2 cellular contexts compared by ENCODE assay signal in the genomic region with DNA sequence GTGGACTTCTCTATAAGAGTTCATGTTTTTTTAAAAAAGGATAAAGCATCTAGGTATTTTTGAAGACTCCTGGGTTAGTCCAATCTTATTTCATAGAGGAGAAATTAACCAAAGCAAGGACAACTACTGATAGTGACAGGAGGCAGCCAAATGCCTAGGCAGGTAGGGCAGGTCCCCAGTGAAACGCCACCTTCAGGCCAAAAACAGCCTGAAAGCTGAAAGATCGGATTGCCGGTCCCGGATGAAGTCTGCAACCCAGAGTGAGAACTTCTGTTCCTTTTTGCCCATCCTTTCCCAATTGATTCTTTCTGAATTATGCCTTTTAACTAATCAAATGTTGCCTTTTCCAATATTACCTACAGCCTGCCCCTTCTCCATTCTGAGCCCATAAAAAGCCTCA.
TF ChIP-seq lines count a peak whose summit lies in the region.

No MANE protein-coding gene starts in this region.

TF ChIP-seq in SK-N-SH, 30 proteins besides CTCF, POLR2A, EP300 and RAD21 (continued from another document):
- no peak for TF ChIP-seq EZH2phosphoT487 (IDR thresholded peaks at IDR 0.05; ENCODE audit: borderline replicate concordance, low read depth)
- TF ChIP-seq FOSL2 (IDR thresholded peaks at IDR 0.05; ENCODE audit: borderline replicate concordance, low read depth) = no peak
- no peak for TF ChIP-seq MXI1 (IDR thresholded peaks at IDR 0.05; ENCODE audit: low read depth, low read length)
- TF ChIP-seq TCF12 (IDR thresholded peaks at IDR 0.05) = no peak
- TF ChIP-seq YY1 (IDR thresholded peaks at IDR 0.05; ENCODE audit: low read depth) = no peak
- no peak for TF ChIP-seq GABPA (IDR thresholded peaks at IDR 0.05; ENCODE audit: low read depth)

TF ChIP-seq in SK-N-SH treated with all-trans-retinoic acid at 6 μM for 48 hours, 23 proteins besides CTCF, POLR2A, EP300 and RAD21 (continued from another document):
- TF ChIP-seq, protein P1, sequence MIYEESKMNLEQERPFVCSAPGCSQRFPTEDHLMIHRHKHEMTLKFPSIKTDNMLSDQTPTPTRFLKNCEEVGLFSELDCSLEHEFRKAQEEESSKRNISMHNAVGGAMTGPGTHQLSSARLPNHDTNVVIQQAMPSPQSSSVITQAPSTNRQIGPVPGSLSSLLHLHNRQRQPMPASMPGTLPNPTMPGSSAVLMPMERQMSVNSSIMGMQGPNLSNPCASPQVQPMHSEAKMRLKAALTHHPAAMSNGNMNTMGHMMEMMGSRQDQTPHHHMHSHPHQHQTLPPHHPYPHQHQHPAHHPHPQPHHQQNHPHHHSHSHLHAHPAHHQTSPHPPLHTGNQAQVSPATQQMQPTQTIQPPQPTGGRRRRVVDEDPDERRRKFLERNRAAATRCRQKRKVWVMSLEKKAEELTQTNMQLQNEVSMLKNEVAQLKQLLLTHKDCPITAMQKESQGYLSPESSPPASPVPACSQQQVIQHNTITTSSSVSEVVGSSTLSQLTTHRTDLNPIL (CRISPR knock-in tag; IDR thresholded peaks at IDR 0.05; ENCODE audit: low read depth) = no peak
- TF ChIP-seq PPARA (CRISPR knock-in tag; IDR thresholded peaks at IDR 0.05; ENCODE audit: borderline replicate concordance) (no peak), ZFP30 (CRISPR knock-in tag; IDR thresholded peaks at IDR 0.05) (no peak), TOX (CRISPR knock-in tag; IDR thresholded peaks at IDR 0.05; ENCODE audit: borderline replicate concordance) (no peak), ZNF565 (CRISPR knock-in tag; conservative IDR thresholded peaks at IDR 0.05; ENCODE audit: low read depth) (no peak), SNAI2 (CRISPR knock-in tag; IDR thresholded peaks at IDR 0.05) (no peak), ARNTL (CRISPR knock-in tag; IDR thresholded peaks at IDR 0.05; ENCODE audit: borderline replicate concordance, low read depth) (no peak)
- TF ChIP-seq, protein P2, sequence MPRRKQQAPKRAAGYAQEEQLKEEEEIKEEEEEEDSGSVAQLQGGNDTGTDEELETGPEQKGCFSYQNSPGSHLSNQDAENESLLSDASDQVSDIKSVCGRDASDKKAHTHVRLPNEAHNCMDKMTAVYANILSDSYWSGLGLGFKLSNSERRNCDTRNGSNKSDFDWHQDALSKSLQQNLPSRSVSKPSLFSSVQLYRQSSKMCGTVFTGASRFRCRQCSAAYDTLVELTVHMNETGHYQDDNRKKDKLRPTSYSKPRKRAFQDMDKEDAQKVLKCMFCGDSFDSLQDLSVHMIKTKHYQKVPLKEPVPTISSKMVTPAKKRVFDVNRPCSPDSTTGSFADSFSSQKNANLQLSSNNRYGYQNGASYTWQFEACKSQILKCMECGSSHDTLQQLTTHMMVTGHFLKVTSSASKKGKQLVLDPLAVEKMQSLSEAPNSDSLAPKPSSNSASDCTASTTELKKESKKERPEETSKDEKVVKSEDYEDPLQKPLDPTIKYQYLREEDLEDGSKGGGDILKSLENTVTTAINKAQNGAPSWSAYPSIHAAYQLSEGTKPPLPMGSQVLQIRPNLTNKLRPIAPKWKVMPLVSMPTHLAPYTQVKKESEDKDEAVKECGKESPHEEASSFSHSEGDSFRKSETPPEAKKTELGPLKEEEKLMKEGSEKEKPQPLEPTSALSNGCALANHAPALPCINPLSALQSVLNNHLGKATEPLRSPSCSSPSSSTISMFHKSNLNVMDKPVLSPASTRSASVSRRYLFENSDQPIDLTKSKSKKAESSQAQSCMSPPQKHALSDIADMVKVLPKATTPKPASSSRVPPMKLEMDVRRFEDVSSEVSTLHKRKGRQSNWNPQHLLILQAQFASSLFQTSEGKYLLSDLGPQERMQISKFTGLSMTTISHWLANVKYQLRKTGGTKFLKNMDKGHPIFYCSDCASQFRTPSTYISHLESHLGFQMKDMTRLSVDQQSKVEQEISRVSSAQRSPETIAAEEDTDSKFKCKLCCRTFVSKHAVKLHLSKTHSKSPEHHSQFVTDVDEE (CRISPR knock-in tag; IDR thresholded peaks at IDR 0.05) = no peak
- TF ChIP-seq, protein P3, sequence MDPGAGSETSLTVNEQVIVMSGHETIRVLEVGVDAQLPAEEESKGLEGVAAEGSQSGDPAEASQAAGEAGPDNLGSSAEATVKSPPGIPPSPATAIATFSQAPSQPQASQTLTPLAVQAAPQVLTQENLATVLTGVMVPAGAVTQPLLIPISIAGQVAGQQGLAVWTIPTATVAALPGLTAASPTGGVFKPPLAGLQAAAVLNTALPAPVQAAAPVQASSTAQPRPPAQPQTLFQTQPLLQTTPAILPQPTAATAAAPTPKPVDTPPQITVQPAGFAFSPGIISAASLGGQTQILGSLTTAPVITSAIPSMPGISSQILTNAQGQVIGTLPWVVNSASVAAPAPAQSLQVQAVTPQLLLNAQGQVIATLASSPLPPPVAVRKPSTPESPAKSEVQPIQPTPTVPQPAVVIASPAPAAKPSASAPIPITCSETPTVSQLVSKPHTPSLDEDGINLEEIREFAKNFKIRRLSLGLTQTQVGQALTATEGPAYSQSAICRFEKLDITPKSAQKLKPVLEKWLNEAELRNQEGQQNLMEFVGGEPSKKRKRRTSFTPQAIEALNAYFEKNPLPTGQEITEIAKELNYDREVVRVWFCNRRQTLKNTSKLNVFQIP (CRISPR knock-in tag; IDR thresholded peaks at IDR 0.05; ENCODE audit: borderline replicate concordance, low read depth) = no peak
- TF ChIP-seq, protein P4, sequence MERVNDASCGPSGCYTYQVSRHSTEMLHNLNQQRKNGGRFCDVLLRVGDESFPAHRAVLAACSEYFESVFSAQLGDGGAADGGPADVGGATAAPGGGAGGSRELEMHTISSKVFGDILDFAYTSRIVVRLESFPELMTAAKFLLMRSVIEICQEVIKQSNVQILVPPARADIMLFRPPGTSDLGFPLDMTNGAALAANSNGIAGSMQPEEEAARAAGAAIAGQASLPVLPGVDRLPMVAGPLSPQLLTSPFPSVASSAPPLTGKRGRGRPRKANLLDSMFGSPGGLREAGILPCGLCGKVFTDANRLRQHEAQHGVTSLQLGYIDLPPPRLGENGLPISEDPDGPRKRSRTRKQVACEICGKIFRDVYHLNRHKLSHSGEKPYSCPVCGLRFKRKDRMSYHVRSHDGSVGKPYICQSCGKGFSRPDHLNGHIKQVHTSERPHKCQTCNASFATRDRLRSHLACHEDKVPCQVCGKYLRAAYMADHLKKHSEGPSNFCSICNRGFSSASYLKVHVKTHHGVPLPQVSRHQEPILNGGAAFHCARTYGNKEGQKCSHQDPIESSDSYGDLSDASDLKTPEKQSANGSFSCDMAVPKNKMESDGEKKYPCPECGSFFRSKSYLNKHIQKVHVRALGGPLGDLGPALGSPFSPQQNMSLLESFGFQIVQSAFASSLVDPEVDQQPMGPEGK (CRISPR knock-in tag; IDR thresholded peaks at IDR 0.05; ENCODE audit: borderline replicate concordance) = no peak
TF ChIP-seq in SK-N-SH treated with all-trans-retinoic acid at 6 μM for 48 hours: peak in this region for 0.
